In the genomic region with DNA sequence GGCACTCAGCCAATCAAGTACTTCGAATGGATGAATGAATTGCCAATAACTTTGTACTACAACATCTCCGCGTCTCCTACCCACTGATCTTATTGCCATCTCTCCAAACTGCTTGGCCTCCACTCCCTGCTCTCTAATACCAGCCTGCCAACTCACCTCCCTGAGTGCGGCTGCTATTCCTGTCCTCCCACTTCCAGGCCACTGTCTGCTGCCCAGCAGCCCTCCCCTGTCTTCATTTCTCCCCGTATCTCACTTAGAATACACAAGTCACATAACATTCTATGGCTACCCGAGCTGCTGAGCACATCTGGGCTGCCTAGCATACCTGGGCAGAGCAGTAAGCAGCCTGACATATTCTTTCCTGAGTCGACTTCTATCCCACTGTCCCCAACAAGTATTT, we compare ENCODE assay signal across 1 cellular context.
TF ChIP-seq lines count a peak whose summit lies in the region.

No MANE protein-coding gene starts in this region.

TF ChIP-seq in IMR-90, 13 proteins besides CTCF, POLR2A, EP300 and RAD21:
- TF ChIP-seq MAZ (IDR thresholded peaks at IDR 0.05; ENCODE audit: borderline replicate concordance, low read depth, low read length): no peak
- TF ChIP-seq SMC3 (IDR thresholded peaks at IDR 0.05; ENCODE audit: low read depth, low read length): no peak
- TF ChIP-seq BHLHE40 (IDR thresholded peaks at IDR 0.05; ENCODE audit: low read depth, low read length): no peak
- TF ChIP-seq, protein P1, sequence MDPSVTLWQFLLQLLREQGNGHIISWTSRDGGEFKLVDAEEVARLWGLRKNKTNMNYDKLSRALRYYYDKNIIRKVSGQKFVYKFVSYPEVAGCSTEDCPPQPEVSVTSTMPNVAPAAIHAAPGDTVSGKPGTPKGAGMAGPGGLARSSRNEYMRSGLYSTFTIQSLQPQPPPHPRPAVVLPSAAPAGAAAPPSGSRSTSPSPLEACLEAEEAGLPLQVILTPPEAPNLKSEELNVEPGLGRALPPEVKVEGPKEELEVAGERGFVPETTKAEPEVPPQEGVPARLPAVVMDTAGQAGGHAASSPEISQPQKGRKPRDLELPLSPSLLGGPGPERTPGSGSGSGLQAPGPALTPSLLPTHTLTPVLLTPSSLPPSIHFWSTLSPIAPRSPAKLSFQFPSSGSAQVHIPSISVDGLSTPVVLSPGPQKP (IDR thresholded peaks at IDR 0.05; ENCODE audit: borderline replicate concordance, low read depth, low read length): no peak
- TF ChIP-seq CEBPB (IDR thresholded peaks at IDR 0.05; ENCODE audit: low read depth, low read length): no peak
- no peak for TF ChIP-seq FOS (IDR thresholded peaks at IDR 0.05; ENCODE audit: low read depth, low read length)
- TF ChIP-seq MXI1 (IDR thresholded peaks at IDR 0.05; ENCODE audit: borderline replicate concordance, low read depth, low read length): no peak
- TF ChIP-seq RFX5 (IDR thresholded peaks at IDR 0.05; ENCODE audit: low read depth, low read length): no peak
- TF ChIP-seq RCOR1 (IDR thresholded peaks at IDR 0.05; ENCODE audit: insufficient replicate concordance, low read length): no peak
- TF ChIP-seq, protein P2, sequence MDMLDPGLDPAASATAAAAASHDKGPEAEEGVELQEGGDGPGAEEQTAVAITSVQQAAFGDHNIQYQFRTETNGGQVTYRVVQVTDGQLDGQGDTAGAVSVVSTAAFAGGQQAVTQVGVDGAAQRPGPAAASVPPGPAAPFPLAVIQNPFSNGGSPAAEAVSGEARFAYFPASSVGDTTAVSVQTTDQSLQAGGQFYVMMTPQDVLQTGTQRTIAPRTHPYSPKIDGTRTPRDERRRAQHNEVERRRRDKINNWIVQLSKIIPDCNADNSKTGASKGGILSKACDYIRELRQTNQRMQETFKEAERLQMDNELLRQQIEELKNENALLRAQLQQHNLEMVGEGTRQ (IDR thresholded peaks at IDR 0.05; ENCODE audit: low read depth, low read length): no peak
- no peak for TF ChIP-seq NFE2L2 (IDR thresholded peaks at IDR 0.05; ENCODE audit: low read depth, low read length)
- no peak for TF ChIP-seq CHD1 (IDR thresholded peaks at IDR 0.05; ENCODE audit: low read depth, low read length)
- no peak for TF ChIP-seq MAFK (IDR thresholded peaks at IDR 0.05; ENCODE audit: low read depth, low read length)
